Comparison of ENCODE assay signal across 23 cellular contexts in genomic region chr6:169763308-169763707, GRCh38. TPM values are rescaled to one million over a fixed set of nuclear protein-coding genes. Genes with fewer than 3 reads are reported as not detected.
DNase-seq lines count a peak whose midpoint lies in the region; ATAC-seq and TF ChIP-seq lines count a peak whose summit lies in the region.
"Had no signal": no experiment of that assay in that cellular context is flagged by ENCODE, and none has a peak within 500 bp of the region (broad histone marks: within the 10 kb centered on the region; RNA-seq: fewer than 3 reads in every experiment).

No MANE protein-coding gene starts in this region.

- intact Hi-C loops in heart left ventricle (cut with DNase I): no loop called here
- intact Hi-C loops in cardiac septum (cut with DNase I): no loop called here
- intact Hi-C loops in right lobe of liver (cut with DNase I): no loop called here
- intact Hi-C loops in testis (cut with DNase I; ENCODE audit: low total_unique reads): no loop called here

- ATAC-seq in heart left ventricle: peak; percentile 32 to 70 (median 62)
- ATAC-seq in right lobe of liver: peak; percentile 34 to 72 (median 70)
- ATAC-seq in stimulated activated effector memory CD8-positive, alpha-beta T cell treated with anti-CD3 and anti-CD28 coated beads, Interleukin-12 subunit alpha, Interleukin-12 subunit beta, amount 100 ng/mL, for 72 hours: no peak
- ATAC-seq: A549 had no signal

- H3K9me3 Mint-ChIP-seq in stimulated activated effector memory CD8-positive, alpha-beta T cell treated with anti-CD3 and anti-CD28 coated beads, Interleukin-12 subunit alpha, Interleukin-12 subunit beta, amount 100 ng/mL, for 72 hours: no peaks in the 10 kb centered on the region
- H3K9me3 Mint-ChIP-seq: CD14-positive monocyte had no signal

- H3K36me3 ChIP-seq in heart left ventricle (peaks cover 3 to 100% (median 92%) of the 10 kb centered on the region in 9 donors), right lobe of liver (peaks cover 0 to 27% (median 11%) of the 10 kb centered on the region in 4 donors), testis (ENCODE audit: low read depth, missing control alignments) (peaks cover under 1% of the 10 kb centered on the region)

- H3K4me1 Mint-ChIP-seq in stimulated activated effector memory CD8-positive, alpha-beta T cell treated with anti-CD3 and anti-CD28 coated beads, Interleukin-12 subunit alpha, Interleukin-12 subunit beta, amount 100 ng/mL, for 72 hours: peaks cover 7% of the 10 kb centered on the region
- H3K4me1 Mint-ChIP-seq: B cell, CD14-positive monocyte had no signal

- H3K4me1 ChIP-seq in heart left ventricle (no peaks in the 10 kb centered on the region), right lobe of liver (peaks cover 0 to 19% (median 5%) of the 10 kb centered on the region in 4 donors), testis (no peaks in the 10 kb centered on the region)
- H3K4me1 ChIP-seq: A549 had no signal

- H3K4me3 ChIP-seq in heart left ventricle: no peak overlapping the region
- H3K4me3 ChIP-seq in right lobe of liver: peak overlapping the region in 1 of 3 donors; percentile 43
- no peak overlapping the region for H3K4me3 ChIP-seq in testis
- H3K4me3 ChIP-seq: A549, MG63, PC-9 had no signal

- WGBS in heart left ventricle, 4 donors: 54 to 69% (median 66%) methylated on average over 8 to 10 of the region's 10 CpGs
- WGBS in right lobe of liver (ENCODE audit: insufficient coverage, low coverage, low lambda C conversion rate, missing lambda C conversion rate): 48% methylated on average over 5 of the region's 10 CpGs
- 78 to 83% methylated on average over 8 to 10 of the region's 10 CpGs for WGBS in testis, 2 donors

- H3K27ac Mint-ChIP-seq in stimulated activated effector memory CD8-positive, alpha-beta T cell treated with anti-CD3 and anti-CD28 coated beads, Interleukin-12 subunit alpha, Interleukin-12 subunit beta, amount 100 ng/mL, for 72 hours: peak overlapping the region; percentile 82
- H3K27ac Mint-ChIP-seq: B cell had no signal

- DNase-seq in heart left ventricle: peak in 1 of 5 donors; percentile 43
- no peak for DNase-seq in cardiac septum (ENCODE audit: low spot score)
- peak; percentile 44 for DNase-seq in cerebellum (ENCODE audit: low spot score)
- DNase-seq in right lobe of liver: peak; percentile 48 to 89 (median 83)
- no peak for DNase-seq in stimulated activated effector memory CD8-positive, alpha-beta T cell treated with anti-CD3 and anti-CD28 coated beads, Interleukin-12 subunit alpha, Interleukin-12 subunit beta, amount 100 ng/mL, for 72 hours (ENCODE audit: low spot score in 2 of 2)
- DNase-seq in NCI-H1417 (lab: John Stamatoyannopoulos, UW): no peak
- no peak for DNase-seq in testis
- no peak for DNase-seq in activated CD8-positive, alpha-beta memory T cell treated with anti-CD3 and anti-CD28 coated beads, Interleukin-2, amount 50 U/mL, for 4 hours
- DNase-seq: DMS53, GF-D8, Kasumi-1, MG63, NCI-H1417 treated with DMSO at 0.1 percent for 48 hours, NCI-H187, NCI-H2227 treated with DMSO at 0.1 percent for 48 hours, NCI-H510A, NCI-H748 treated with DMSO at 0.1 percent for 48 hours, PC-9, RPMI8226, SIG-M5 had no signal

- H3K27ac ChIP-seq in heart left ventricle: no peak overlapping the region
- peak overlapping the region in 2 of 3 donors; percentile 1 to 47 for H3K27ac ChIP-seq in right lobe of liver
- H3K27ac ChIP-seq in testis: no peak overlapping the region
- H3K27ac ChIP-seq: A549, PC-9 had no signal

- H3K9me3 ChIP-seq in heart left ventricle (no peaks in the 10 kb centered on the region), right lobe of liver (no peaks in the 10 kb centered on the region), testis (no peaks in the 10 kb centered on the region)
- H3K9me3 ChIP-seq: A549, MG63 had no signal

- H3K36me3 Mint-ChIP-seq in stimulated activated effector memory CD8-positive, alpha-beta T cell treated with anti-CD3 and anti-CD28 coated beads, Interleukin-12 subunit alpha, Interleukin-12 subunit beta, amount 100 ng/mL, for 72 hours: peaks cover 89% of the 10 kb centered on the region

- TF ChIP-seq POLR2A in heart left ventricle (IDR thresholded peaks at IDR 0.05) (no peak), right lobe of liver (IDR thresholded peaks at IDR 0.05) (no peak), testis (IDR thresholded peaks at IDR 0.05) (no peak)

- no peaks in the 10 kb centered on the region for H3K27me3 ChIP-seq in heart left ventricle
- no peaks in the 10 kb centered on the region for H3K27me3 ChIP-seq in right lobe of liver
- H3K27me3 ChIP-seq in testis: no peaks in the 10 kb centered on the region
- H3K27me3 ChIP-seq: MG63 had no signal

- TF ChIP-seq CTCF in heart left ventricle (IDR thresholded peaks at IDR 0.05) (no peak), right lobe of liver (IDR thresholded peaks at IDR 0.05) (no peak), testis (IDR thresholded peaks at IDR 0.05) (no peak)

- H3K4me3 Mint-ChIP-seq in stimulated activated effector memory CD8-positive, alpha-beta T cell treated with anti-CD3 and anti-CD28 coated beads, Interleukin-12 subunit alpha, Interleukin-12 subunit beta, amount 100 ng/mL, for 72 hours: no peak overlapping the region
- H3K4me3 Mint-ChIP-seq: B cell, CD14-positive monocyte had no signal

RNA-seq across cellular contexts. Expression of gene ERMARD, which starts 11.9 kb away (rescaled TPM):
- total RNA-seq in heart left ventricle (10 to 100 TPM in 3 of 9 donors, 1 to 10 TPM in 6; 6.4 to 15.5 (median 8.8) TPM), cardiac septum (11.3 TPM), cerebellum (29.7 TPM), right lobe of liver (10 to 100 TPM; 11.1 to 24.4 (median 15.2) TPM), testis (10 to 100 TPM; 48.3 to 56.6 TPM)
- polyA plus RNA-seq in heart left ventricle (10 to 100 TPM in 1 of 2 donors, 1 to 10 TPM in 1; 8.8 to 19.5 TPM), testis (ENCODE audit: insufficient read depth, low read depth, low replicate concordance) (77.6 TPM)

RNA-seq across cellular contexts. Expression of gene DYNLT2, which starts 11.9 kb away (rescaled TPM):
- total RNA-seq in heart left ventricle: 1 to 10 TPM in 1 of 9 donors, under 1 TPM in 8; 0.49 to 1.2 (median 0.62) TPM
- polyA plus RNA-seq in heart left ventricle: 1 to 10 TPM in 1 of 2 donors, under 1 TPM in 1; 0.67 to 1.5 TPM
- total RNA-seq in cardiac septum: 0.83 TPM
- 2.9 TPM for total RNA-seq in cerebellum
- total RNA-seq in right lobe of liver: under 1 TPM; 0.43 to 0.82 (median 0.68) TPM
- total RNA-seq in testis: 10 to 100 TPM; 15.4 to 20.4 TPM
- 59.4 TPM for polyA plus RNA-seq in testis (ENCODE audit: insufficient read depth, low read depth, low replicate concordance)

RNA-seq across cellular contexts. Expression of gene PHF10, which starts 39.0 kb away (rescaled TPM):
- total RNA-seq in heart left ventricle: 10 to 100 TPM; 42.2 to 63.2 (median 54.3) TPM
- 10 to 100 TPM; 31.4 to 50.7 TPM for polyA plus RNA-seq in heart left ventricle
- 56.6 TPM for total RNA-seq in cardiac septum
- 46.2 TPM for total RNA-seq in cerebellum
- 10 to 100 TPM; 19.9 to 31.4 (median 25.0) TPM for total RNA-seq in right lobe of liver
- total RNA-seq in testis: 10 to 100 TPM; 46.1 to 64.0 TPM
- 69.5 TPM for polyA plus RNA-seq in testis (ENCODE audit: insufficient read depth, low read depth, low replicate concordance)

Comparison
In these comparisons a context has a peak if more than half of its experiments do, and no peak if none do; other contexts are left out.
1. DNase-seq: peak in cerebellum (single experiment) and right lobe of liver (3 of 3); none in cardiac septum (single experiment), stimulated activated effector memory CD8-positive, alpha-beta T cell treated with anti-CD3 and anti-CD28 coated beads, Interleukin-12 subunit alpha, Interleukin-12 subunit beta, amount 100 ng/mL, for 72 hours (0 of 2), NCI-H1417 (0 of 3), testis (single experiment) and activated CD8-positive, alpha-beta memory T cell treated with anti-CD3 and anti-CD28 coated beads, Interleukin-2, amount 50 U/mL, for 4 hours (single experiment).
2. H3K27ac ChIP-seq: peak in right lobe of liver (2 of 3); none in heart left ventricle (0 of 12) and testis (0 of 2).